In genomic region chr7:5477723-5478531, GRCh38 we compare ENCODE assay signal across 8 cellular contexts. TPM values are rescaled to one million over a fixed set of nuclear protein-coding genes. Genes with fewer than 3 reads are reported as not detected.
DNase-seq lines count a peak whose midpoint lies in the region; ATAC-seq and TF ChIP-seq lines count a peak whose summit lies in the region.

No MANE protein-coding gene starts in this region.

- no peak for DNase-seq in AG10803 (ENCODE audit: low read depth)
- DNase-seq in HCT116 (ENCODE audit: low read depth, low spot score) = no peak
- no peak for DNase-seq in T-helper 17 cell
- no peak for DNase-seq in heart right ventricle
- no peak for DNase-seq in stimulated activated effector memory CD8-positive, alpha-beta T cell treated with anti-CD3 and anti-CD28 coated beads, Interleukin-12 subunit alpha, Interleukin-12 subunit beta, amount 100 ng/mL, for 72 hours (ENCODE audit: low spot score in 2 of 2)
- DNase-seq in T1000 (lab: John Stamatoyannopoulos, UW) = no peak

- CTCF ChIA-PET in HCT116 (lab: Charles Lee) = no interaction called here

- H3K4me3 ChIP-seq in AG10803 (ENCODE audit: low read length) (no peak overlapping the region), HCT116 (replicated peaks in 1 of 2; ENCODE audit: low read depth in 1 of 2, low read length in 2 of 2) (no peak overlapping the region), heart right ventricle (peak overlapping the region; percentile 21 to 52 (median 48))

- 50 to 53% methylated on average over 29 of the region's 29 CpGs for WGBS in heart right ventricle, 2 donors

- no peak overlapping the region for H3K9ac ChIP-seq in HCT116 (ENCODE audit: low read length)

- TF ChIP-seq CTCF in AG10803 (conservative IDR thresholded peaks at IDR 0.05; ENCODE audit: low read length) (peak; percentile 41), HCT116 (IDR thresholded peaks at IDR 0.05 in 2 of 3, conservative IDR thresholded peaks at IDR 0.05 in 1 of 3; ENCODE audit: borderline replicate concordance in 1 of 3, insufficient read depth in 1 of 3, low read depth in 2 of 3, low read length in 2 of 3) (peak; percentile 5 to 27 (median 17); a peak in 3 of 6 replicates), heart right ventricle (IDR thresholded peaks at IDR 0.05) (peak in 6 of 9 donors; percentile 15 to 44 (median 38))

- no peaks in the 10 kb centered on the region for H3K36me3 Mint-ChIP-seq in T-helper 17 cell (ENCODE audit: low read depth)
- H3K36me3 Mint-ChIP-seq in stimulated activated effector memory CD8-positive, alpha-beta T cell treated with anti-CD3 and anti-CD28 coated beads, Interleukin-12 subunit alpha, Interleukin-12 subunit beta, amount 100 ng/mL, for 72 hours = no peaks in the 10 kb centered on the region

- no peaks in the 10 kb centered on the region for H3K27me3 Mint-ChIP-seq in T-helper 17 cell

- no TSS peak for BruUV-seq in HCT116 (replicated peaks; lab: Mats Ljungman, UMichigan)

- no peak overlapping the region for H3K4me2 ChIP-seq in HCT116 (ENCODE audit: low read length)

- ATAC-seq in HCT116 (peak; percentile 81), T-helper 17 cell (no peak), heart right ventricle (peak; percentile 69 to 81 (median 78)), HG03439 (IDR thresholded peaks at IDR 0.05; ENCODE audit: unreplicated experiment) (no peak), HG03095 (IDR thresholded peaks at IDR 0.05; ENCODE audit: unreplicated experiment) (no peak)
- ATAC-seq in stimulated activated effector memory CD8-positive, alpha-beta T cell treated with anti-CD3 and anti-CD28 coated beads, Interleukin-12 subunit alpha, Interleukin-12 subunit beta, amount 100 ng/mL, for 72 hours = no peak

- H3K4me1 Mint-ChIP-seq in T-helper 17 cell = peaks cover 4% of the 10 kb centered on the region
- H3K4me1 Mint-ChIP-seq in stimulated activated effector memory CD8-positive, alpha-beta T cell treated with anti-CD3 and anti-CD28 coated beads, Interleukin-12 subunit alpha, Interleukin-12 subunit beta, amount 100 ng/mL, for 72 hours = peaks cover 14% of the 10 kb centered on the region

- POLR2A ChIA-PET in HCT116 (lab: Charles Lee) = no interaction called here

- peaks cover 0 to 1% of the 10 kb centered on the region in 2 experiments; a peak in 1 of 4 replicates for H3K9me3 ChIP-seq in HCT116 (ENCODE audit: control insufficient read depth in 1 of 2, insufficient read depth in 1 of 2, low read depth in 1 of 2, low read length in 2 of 2)
- H3K9me3 ChIP-seq in T-helper 17 cell (ENCODE audit: control insufficient read depth, low read length, poor library complexity, severe bottlenecking) = no peaks in the 10 kb centered on the region
- H3K9me3 ChIP-seq in heart right ventricle = no peaks in the 10 kb centered on the region

- intact Hi-C loops in HCT116 (cut with micrococcal nuclease) = no loop called here
- intact Hi-C loops in heart right ventricle (cut with DNase I) = no loop called here

- H3K9me3 Mint-ChIP-seq in stimulated activated effector memory CD8-positive, alpha-beta T cell treated with anti-CD3 and anti-CD28 coated beads, Interleukin-12 subunit alpha, Interleukin-12 subunit beta, amount 100 ng/mL, for 72 hours = no peaks in the 10 kb centered on the region

- no peak for TF ChIP-seq POLR2A in HCT116 (IDR thresholded peaks at IDR 0.05; ENCODE audit: borderline replicate concordance, extremely low read depth, insufficient read depth, insufficient read length)

- peak overlapping the region; percentile 68 for H3K4me3 Mint-ChIP-seq in T-helper 17 cell
- H3K4me3 Mint-ChIP-seq in stimulated activated effector memory CD8-positive, alpha-beta T cell treated with anti-CD3 and anti-CD28 coated beads, Interleukin-12 subunit alpha, Interleukin-12 subunit beta, amount 100 ng/mL, for 72 hours = no peak overlapping the region

- no peaks in the 10 kb centered on the region for H4K20me1 ChIP-seq in HCT116 (ENCODE audit: insufficient read depth)

- H3K27ac ChIP-seq in HCT116 (ENCODE audit: low read depth, low read length) = peak overlapping the region; percentile 26; the same call in 1 of the 2 replicates
- peak overlapping the region in 5 of 10 donors; percentile 3 to 53 (median 30) for H3K27ac ChIP-seq in heart right ventricle

- H3K27me3 ChIP-seq in HCT116 (ENCODE audit: insufficient read depth, low read length) = no peaks in the 10 kb centered on the region
- no peaks in the 10 kb centered on the region for H3K27me3 ChIP-seq in heart right ventricle

- H3K79me2 ChIP-seq in HCT116 (ENCODE audit: insufficient read depth, low read length) = no peaks in the 10 kb centered on the region

- 0 out of 4 replicates have a peak, but pooled peaks cover 0 to 2% of the 10 kb centered on the region in 2 experiments for H3K4me1 ChIP-seq in HCT116 (ENCODE audit: control insufficient read depth in 1 of 2, insufficient read depth in 2 of 2, low read length in 2 of 2)
- peaks cover 0 to 13% (median 6%) of the 10 kb centered on the region in 9 donors for H3K4me1 ChIP-seq in heart right ventricle

- no peak; the same call in 1 of the 2 replicates for TF ChIP-seq RAD21 in HCT116 (IDR thresholded peaks at IDR 0.05; ENCODE audit: low read depth)

- RAD21 ChIA-PET in HCT116 (lab: Charles Lee; ENCODE audit: low non-redundant PET in 1 of 2, low total read pairs in 2 of 2, uncharacterized antibody in 2 of 2, unreplicated experiment in 2 of 2) = no interaction called here

- H3K36me3 ChIP-seq in HCT116 (ENCODE audit: control insufficient read depth in 1 of 2, insufficient read depth in 2 of 2, low read length in 2 of 2) (no peaks in the 10 kb centered on the region), heart right ventricle (peaks cover 0 to 5% (median 0%) of the 10 kb centered on the region in 9 donors)

- no peak overlapping the region for H2AFZ ChIP-seq in HCT116 (ENCODE audit: low read depth, low read length, poor library complexity, severe bottlenecking)

- no peaks in the 10 kb centered on the region for H3K9me2 ChIP-seq in HCT116 (ENCODE audit: insufficient read depth)

- H3K27ac Mint-ChIP-seq in T-helper 17 cell = no peak overlapping the region
- peak overlapping the region; percentile 54 for H3K27ac Mint-ChIP-seq in stimulated activated effector memory CD8-positive, alpha-beta T cell treated with anti-CD3 and anti-CD28 coated beads, Interleukin-12 subunit alpha, Interleukin-12 subunit beta, amount 100 ng/mL, for 72 hours

TF ChIP-seq in HCT116, 20 proteins besides CTCF, POLR2A, EP300 and RAD21:
- TF ChIP-seq JUND (IDR thresholded peaks at IDR 0.05) (no peak), TCF7L2 (IDR thresholded peaks at IDR 0.05; ENCODE audit: borderline replicate concordance, extremely low read depth, insufficient read depth, insufficient read length) (no peak), MAX (IDR thresholded peaks at IDR 0.05) (no peak), SIN3A (IDR thresholded peaks at IDR 0.05; ENCODE audit: low read depth) (no peak)

RNA-seq across cellular contexts. Expression of gene FBXL18, which starts 35.7 kb away (rescaled TPM):
- total RNA-seq in HCT116 (2021; ENCODE audit: unreplicated experiment) = 16.5 TPM
- polyA plus RNA-seq in HCT116 (2012) = 6.1 and 6.6 TPM in 2 replicates
- total RNA-seq in T-helper 17 cell = 1 to 10 TPM; 9.7 TPM
- 1 to 10 TPM; 5.2 to 7.9 (median 6.8) TPM for total RNA-seq in heart right ventricle
- polyA plus RNA-seq in heart right ventricle = 1 to 10 TPM; 1.5 to 2.0 TPM

RNA-seq across cellular contexts. Expression of gene ACTB, which starts 52.5 kb away (rescaled TPM):
- total RNA-seq in HCT116 (2021; ENCODE audit: unreplicated experiment) = 2,545 TPM
- polyA plus RNA-seq in HCT116 (2012) = 2,142 and 3,054 TPM in 2 replicates
- 1,000 to 10,000 TPM; 3,656 to 4,118 TPM for total RNA-seq in T-helper 17 cell
- 1,000 to 10,000 TPM in 2 of 10 donors, 100 to 1,000 TPM in 8; 477 to 1,905 (median 620) TPM for total RNA-seq in heart right ventricle
- polyA plus RNA-seq in heart right ventricle = 1,000 to 10,000 TPM; 1,890 to 3,093 TPM

RNA-seq across cellular contexts. Expression of gene TNRC18, which starts 54.3 kb away (rescaled TPM):
- total RNA-seq in HCT116 (2021; ENCODE audit: unreplicated experiment) (101 TPM), T-helper 17 cell (10 to 100 TPM; 54.5 to 67.6 TPM), heart right ventricle (10 to 100 TPM; 26.4 to 42.3 (median 31.6) TPM)
- polyA plus RNA-seq in HCT116 (2012) = 65.0 and 67.6 TPM in 2 replicates
- 10 to 100 TPM; 10.1 to 28.8 TPM for polyA plus RNA-seq in heart right ventricle

Comparison
In these comparisons a context has a peak if more than half of its experiments do, and no peak if none do; other contexts are left out.
1. H3K4me3 ChIP-seq: peak in heart right ventricle (10 of 10); none in AG10803 (single experiment) and HCT116 (0 of 2).
2. ATAC-seq: peak in HCT116 (single experiment) and heart right ventricle (8 of 8); none in T-helper 17 cell (single experiment), stimulated activated effector memory CD8-positive, alpha-beta T cell treated with anti-CD3 and anti-CD28 coated beads, Interleukin-12 subunit alpha, Interleukin-12 subunit beta, amount 100 ng/mL, for 72 hours (single experiment), HG03439 (single experiment) and HG03095 (single experiment).
3. Peak in every context shown above with its lines, with median percentiles within 50 percentile points of each other: CTCF ChIP-seq.